ENCODE assay signal across 8 cellular contexts in the genomic region with DNA sequence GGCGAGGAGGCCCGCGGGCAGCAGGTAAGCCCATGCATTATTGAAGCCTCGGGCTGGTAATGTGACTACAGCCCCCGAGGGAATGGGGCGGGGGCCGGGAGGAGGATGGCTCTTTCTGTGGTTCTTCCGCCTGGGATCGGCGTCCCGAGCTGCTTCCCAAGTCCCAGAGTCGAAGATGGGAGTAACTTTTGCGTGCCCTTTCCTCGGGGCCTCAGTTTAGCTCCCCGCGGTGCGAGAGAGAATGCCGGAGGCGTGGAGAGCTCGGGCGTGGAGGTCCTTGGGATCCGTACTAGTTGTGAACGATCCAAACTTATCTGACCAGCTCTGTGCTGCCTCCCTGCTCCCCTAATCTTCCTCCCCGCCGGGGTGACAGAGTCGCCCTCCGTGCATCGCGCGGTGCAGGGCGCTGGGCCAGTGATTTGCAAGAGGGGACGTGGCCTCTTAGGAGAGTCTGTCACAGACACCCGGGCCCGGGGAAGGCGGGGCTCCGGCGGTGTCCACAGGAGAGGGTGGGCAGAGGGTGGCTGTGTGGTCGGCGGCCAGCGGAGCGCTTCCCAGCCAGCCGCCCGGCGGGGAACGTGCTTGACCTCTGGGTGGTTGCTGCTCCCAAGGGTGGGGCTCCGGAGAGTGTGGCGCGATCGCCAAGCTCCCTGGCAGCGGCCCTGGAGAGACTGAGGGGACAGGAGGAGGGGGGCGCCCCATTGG. TPM values are rescaled to one million over a fixed set of nuclear protein-coding genes. Genes with fewer than 3 reads are reported as not detected.
DNase-seq lines count a peak whose midpoint lies in the region; ATAC-seq and TF ChIP-seq lines count a peak whose summit lies in the region.

No MANE protein-coding gene starts in this region.

- peak overlapping the region; percentile 41 for H3K27ac Mint-ChIP-seq in CD8-positive, alpha-beta T cell
- H3K27ac Mint-ChIP-seq in effector memory CD8-positive, alpha-beta T cell: peak overlapping the region; percentile 90 to 93
- peak overlapping the region; percentile 85 for H3K27ac Mint-ChIP-seq in stimulated activated memory B cell treated with anti-CD40 and anti-IgM and Interleukin-4, amounts not matched to agents 10 μg/mL and 1 μg/mL and 100 μg/mL, for 72 hours

- H3K36me3 Mint-ChIP-seq in CD8-positive, alpha-beta T cell: peaks cover 2% of the 10 kb centered on the region
- H3K36me3 Mint-ChIP-seq in effector memory CD8-positive, alpha-beta T cell (ENCODE audit: insufficient read depth): peaks cover 7% of the 10 kb centered on the region
- no peaks in the 10 kb centered on the region for H3K36me3 Mint-ChIP-seq in stimulated activated memory B cell treated with anti-CD40 and anti-IgM and Interleukin-4, amounts not matched to agents 10 μg/mL and 1 μg/mL and 100 μg/mL, for 72 hours

- no peaks in the 10 kb centered on the region for H3K27me3 ChIP-seq in CD8-positive, alpha-beta T cell (ENCODE audit: insufficient read depth, low read length)
- H3K27me3 ChIP-seq in lung (ENCODE audit: control insufficient read depth, insufficient read depth): no peaks in the 10 kb centered on the region

- POLR2A ChIA-PET in CD8-positive, alpha-beta T cell (lab: Charles Lee): interaction anchor here (0.7 to 1.5 kb wide), 3 partner anchors 19 to 103 kb away, joined by 3 to 4 read pairs (median 3); no protein-coding TSS in a partner anchor

- H3K9me3 ChIP-seq in CD8-positive, alpha-beta T cell (ENCODE audit: low read length): no peaks in the 10 kb centered on the region
- H3K9me3 ChIP-seq in lung (ENCODE audit: control insufficient read depth in 2 of 2, insufficient read depth in 1 of 2, low read length in 1 of 2): no peaks in the 10 kb centered on the region

- H3K27ac ChIP-seq in CD8-positive, alpha-beta T cell (ENCODE audit: low read depth, low read length): no peak overlapping the region
- peak overlapping the region; percentile 98 to 99 for H3K27ac ChIP-seq in lung (ENCODE audit: low read depth in 1 of 2, low read length in 1 of 2)

- no peaks in the 10 kb centered on the region for H3K9me3 Mint-ChIP-seq in CD8-positive, alpha-beta T cell
- H3K9me3 Mint-ChIP-seq in effector memory CD8-positive, alpha-beta T cell: no peaks in the 10 kb centered on the region
- H3K9me3 Mint-ChIP-seq in stimulated activated memory B cell treated with anti-CD40 and anti-IgM and Interleukin-4, amounts not matched to agents 10 μg/mL and 1 μg/mL and 100 μg/mL, for 72 hours: no peaks in the 10 kb centered on the region

- H3K4me3 ChIP-seq in CD8-positive, alpha-beta T cell (ENCODE audit: low read depth, low read length): peak overlapping the region; percentile 89
- H3K4me3 ChIP-seq in LNCaP clone FGC (ENCODE audit: low read depth, low read length) (peak overlapping the region; percentile 77), lung (peak overlapping the region; percentile 85)

- H3K4me3 Mint-ChIP-seq in CD8-positive, alpha-beta T cell: peak overlapping the region; percentile 91
- H3K4me3 Mint-ChIP-seq in effector memory CD8-positive, alpha-beta T cell: peak overlapping the region; percentile 99
- peak overlapping the region; percentile 95 for H3K4me3 Mint-ChIP-seq in stimulated activated memory B cell treated with anti-CD40 and anti-IgM and Interleukin-4, amounts not matched to agents 10 μg/mL and 1 μg/mL and 100 μg/mL, for 72 hours

- intact Hi-C loops in CD8-positive, alpha-beta T cell (cut with DNase I, micrococcal nuclease): loop anchor here (5.0 kb wide), 3 partner anchors 46 to 184 kb away; no protein-coding TSS in a partner anchor

- ATAC-seq in CD8-positive, alpha-beta T cell: peak; percentile 55
- ATAC-seq in GM21447 (IDR thresholded peaks at IDR 0.05; ENCODE audit: unreplicated experiment) (peak; percentile 39), lung (ENCODE audit: insufficient read depth, low FRiP score) (peak; percentile 52), HG02970 (IDR thresholded peaks at IDR 0.05; ENCODE audit: low FRiP score, unreplicated experiment) (no peak)
- peak; percentile 64 for ATAC-seq in effector memory CD8-positive, alpha-beta T cell (replicated peaks)
- peak; percentile 73 for ATAC-seq in stimulated activated memory B cell treated with anti-CD40 and anti-IgM and Interleukin-4, amounts not matched to agents 10 μg/mL and 1 μg/mL and 100 μg/mL, for 72 hours

- WGBS in lung, 2 donors: 0% methylated on average over 47 to 51 of the region's 51 CpGs

- CTCF ChIA-PET in CD8-positive, alpha-beta T cell (lab: Charles Lee): interaction anchor here (0.9 to 2.1 kb wide), 2 partner anchors 58 to 77 kb away, joined by 3 to 8 read pairs; no protein-coding TSS in a partner anchor

- H3K4me1 Mint-ChIP-seq in CD8-positive, alpha-beta T cell (ENCODE audit: low read depth): peaks cover 22% of the 10 kb centered on the region
- peaks cover 22 to 34% of the 10 kb centered on the region in 2 donors for H3K4me1 Mint-ChIP-seq in effector memory CD8-positive, alpha-beta T cell (ENCODE audit: low read depth in 2 of 2)
- H3K4me1 Mint-ChIP-seq in stimulated activated memory B cell treated with anti-CD40 and anti-IgM and Interleukin-4, amounts not matched to agents 10 μg/mL and 1 μg/mL and 100 μg/mL, for 72 hours: peaks cover 32% of the 10 kb centered on the region

- TF ChIP-seq CTCF in CD8-positive, alpha-beta T cell (IDR thresholded peaks at IDR 0.05): no peak
- TF ChIP-seq CTCF in LNCaP clone FGC (IDR thresholded peaks at IDR 0.05; ENCODE audit: control insufficient read depth, extremely low read depth, insufficient read depth) (no peak), lung (IDR thresholded peaks at IDR 0.05; ENCODE audit: control extremely low read depth, extremely low read depth) (no peak)

- peaks cover 6% of the 10 kb centered on the region for H3K27me3 Mint-ChIP-seq in CD8-positive, alpha-beta T cell (ENCODE audit: low read depth)
- no peaks in the 10 kb centered on the region for H3K27me3 Mint-ChIP-seq in effector memory CD8-positive, alpha-beta T cell
- H3K27me3 Mint-ChIP-seq in stimulated activated memory B cell treated with anti-CD40 and anti-IgM and Interleukin-4, amounts not matched to agents 10 μg/mL and 1 μg/mL and 100 μg/mL, for 72 hours: peaks cover 50% of the 10 kb centered on the region

- H3K36me3 ChIP-seq in CD8-positive, alpha-beta T cell (ENCODE audit: insufficient read depth, low read length): no peaks in the 10 kb centered on the region
- no peaks in the 10 kb centered on the region for H3K36me3 ChIP-seq in lung (ENCODE audit: control insufficient read depth in 2 of 2, insufficient read depth in 2 of 2, low read length in 2 of 2)

- peaks cover 8% of the 10 kb centered on the region for H3K4me1 ChIP-seq in CD8-positive, alpha-beta T cell (ENCODE audit: insufficient read depth, low read length)
- H3K4me1 ChIP-seq in lung (ENCODE audit: control insufficient read depth in 2 of 2, insufficient read depth in 2 of 2, low read length in 2 of 2): peaks cover 0 to 6% of the 10 kb centered on the region in 2 donors

- peak in 5 of 7 experiments; percentile 26 to 68 (median 32) for DNase-seq in CD8-positive, alpha-beta T cell
- DNase-seq in LNCaP clone FGC (ENCODE audit: low read depth) (peak; percentile 13), lung (ENCODE audit: low spot score) (peak; percentile 80)
- DNase-seq in activated CD4-positive, alpha-beta T cell treated with anti-CD3 and anti-CD28 coated beads, Interleukin-2, amount 50 U/mL, for 1 hour: peak; percentile 26
- DNase-seq in effector memory CD8-positive, alpha-beta T cell: peak; percentile 23 to 38 (median 32)

RNA-seq across cellular contexts. Expression of a gene that starts 0.8 kb away (rescaled TPM):
- total RNA-seq in CD8-positive, alpha-beta T cell: 100 to 1,000 TPM; 125 to 130 TPM
- 100 to 1,000 TPM; 207 to 489 TPM for total RNA-seq in lung
- polyA plus RNA-seq in lung: 10 to 100 TPM; 24.6 to 38.7 TPM

Comparison
In these comparisons a context has a peak if more than half of its experiments do, and no peak if none do; other contexts are left out.
1. DNase-seq: peak in every context shown above with its lines; median percentile 80 in lung; 32 in CD8-positive, alpha-beta T cell; 32 in effector memory CD8-positive, alpha-beta T cell; 26 in activated CD4-positive, alpha-beta T cell treated with anti-CD3 and anti-CD28 coated beads, Interleukin-2, amount 50 U/mL, for 1 hour; 13 in LNCaP clone FGC.
2. H3K27ac Mint-ChIP-seq: peak in every context shown above with its lines; median percentile 92 in effector memory CD8-positive, alpha-beta T cell; 85 in stimulated activated memory B cell treated with anti-CD40 and anti-IgM and Interleukin-4, amounts not matched to agents 10 μg/mL and 1 μg/mL and 100 μg/mL, for 72 hours; 41 in CD8-positive, alpha-beta T cell.